1 cellular context compared by ENCODE assay signal in genomic region chr6:32947552-32948465, GRCh38.
TF ChIP-seq lines count a peak whose summit lies in the region.

No MANE protein-coding gene starts in this region.

TF ChIP-seq in HepG2, 621 proteins besides CTCF, POLR2A, EP300 and RAD21 (continues in another document):
- TF ChIP-seq SMC3 (IDR thresholded peaks at IDR 0.05; ENCODE audit: low read length) (peak; percentile 93), MAFK (conservative IDR thresholded peaks at IDR 0.05 in 1 of 2, IDR thresholded peaks at IDR 0.05 in 1 of 2; ENCODE audit: low read length in 2 of 2) (0 out of 4 replicates have a peak, but pooled peaks of 1 of the 2 experiments have one; percentile 5), RFX5 (IDR thresholded peaks at IDR 0.05; ENCODE audit: low read depth, low read length) (peak; percentile 58; the same call in 1 of the 2 replicates), ZBED4 (CRISPR knock-in tag; IDR thresholded peaks at IDR 0.05; ENCODE audit: borderline replicate concordance) (no peak), ZNF747 (CRISPR knock-in tag; IDR thresholded peaks at IDR 0.05; ENCODE audit: borderline replicate concordance) (no peak), NFIB (CRISPR knock-in tag; IDR thresholded peaks at IDR 0.05; ENCODE audit: borderline replicate concordance) (no peak), CEBPG (CRISPR knock-in tag; IDR thresholded peaks at IDR 0.05) (no peak), ZNF782 (CRISPR knock-in tag; IDR thresholded peaks at IDR 0.05; ENCODE audit: borderline replicate concordance) (no peak), STAG1 (CRISPR knock-in tag; IDR thresholded peaks at IDR 0.05) (peak; percentile 94), ZNF75D (CRISPR knock-in tag; IDR thresholded peaks at IDR 0.05; ENCODE audit: borderline replicate concordance) (no peak), MED13 (CRISPR knock-in tag; IDR thresholded peaks at IDR 0.05) (no peak), ZNF20 (CRISPR knock-in tag; IDR thresholded peaks at IDR 0.05) (no peak), ATF4 (CRISPR knock-in tag; IDR thresholded peaks at IDR 0.05) (no peak), DNMT1 (CRISPR knock-in tag; IDR thresholded peaks at IDR 0.05) (no peak), ZNF382 (CRISPR knock-in tag; IDR thresholded peaks at IDR 0.05; ENCODE audit: borderline replicate concordance) (no peak), JUND (CRISPR knock-in tag; IDR thresholded peaks at IDR 0.05) (no peak), ZNF570 (CRISPR knock-in tag; IDR thresholded peaks at IDR 0.05; ENCODE audit: borderline replicate concordance) (no peak), PAWR (CRISPR knock-in tag; IDR thresholded peaks at IDR 0.05; ENCODE audit: borderline replicate concordance) (no peak), ZNF124 (CRISPR knock-in tag; IDR thresholded peaks at IDR 0.05) (peak; percentile 65; the same call in 1 of the 2 replicates), SP4 (CRISPR knock-in tag; IDR thresholded peaks at IDR 0.05) (no peak), TEAD2 (CRISPR knock-in tag; IDR thresholded peaks at IDR 0.05) (no peak), REXO4 (CRISPR knock-in tag; IDR thresholded peaks at IDR 0.05; ENCODE audit: borderline replicate concordance) (no peak), MIXL1 (CRISPR knock-in tag; IDR thresholded peaks at IDR 0.05) (peak; percentile 74), ATF2 (CRISPR knock-in tag; IDR thresholded peaks at IDR 0.05) (no peak), PRDM4 (CRISPR knock-in tag; IDR thresholded peaks at IDR 0.05; ENCODE audit: borderline replicate concordance) (no peak), HOXA5 (CRISPR knock-in tag; IDR thresholded peaks at IDR 0.05) (no peak), TEAD3 (CRISPR knock-in tag; optimal IDR thresholded peaks at IDR 0.05; ENCODE audit: borderline replicate concordance) (peak; percentile 76), NFYB (CRISPR knock-in tag; IDR thresholded peaks at IDR 0.05) (no peak), PHF20 (CRISPR knock-in tag; IDR thresholded peaks at IDR 0.05) (no peak), RFX3 (CRISPR knock-in tag; IDR thresholded peaks at IDR 0.05) (no peak), HMGXB4 (CRISPR knock-in tag; IDR thresholded peaks at IDR 0.05; ENCODE audit: borderline replicate concordance in 1 of 2, low read depth in 1 of 2) (no peak), ZNF629 (CRISPR knock-in tag; conservative IDR thresholded peaks at IDR 0.05) (no peak), ELF3 (CRISPR knock-in tag; IDR thresholded peaks at IDR 0.05) (0 out of 2 replicates have a peak, but pooled peaks have one; percentile 16), MXI1 (IDR thresholded peaks at IDR 0.05; ENCODE audit: borderline replicate concordance, low read depth, low read length) (0 out of 3 replicates have a peak, but pooled peaks have one; percentile 20), SCMH1 (CRISPR knock-in tag; IDR thresholded peaks at IDR 0.05; ENCODE audit: borderline replicate concordance) (no peak), KAT8 (CRISPR knock-in tag; IDR thresholded peaks at IDR 0.05) (peak; percentile 22; the same call in 1 of the 2 replicates), THAP11 (CRISPR knock-in tag; IDR thresholded peaks at IDR 0.05) (0 out of 2 replicates have a peak, but pooled peaks have one; percentile 26), MEIS1 (CRISPR knock-in tag; IDR thresholded peaks at IDR 0.05; ENCODE audit: borderline replicate concordance) (no peak), RARA (CRISPR knock-in tag; IDR thresholded peaks at IDR 0.05) (0 out of 2 replicates have a peak, but pooled peaks have one; percentile 16)
- TF ChIP-seq, protein P1, sequence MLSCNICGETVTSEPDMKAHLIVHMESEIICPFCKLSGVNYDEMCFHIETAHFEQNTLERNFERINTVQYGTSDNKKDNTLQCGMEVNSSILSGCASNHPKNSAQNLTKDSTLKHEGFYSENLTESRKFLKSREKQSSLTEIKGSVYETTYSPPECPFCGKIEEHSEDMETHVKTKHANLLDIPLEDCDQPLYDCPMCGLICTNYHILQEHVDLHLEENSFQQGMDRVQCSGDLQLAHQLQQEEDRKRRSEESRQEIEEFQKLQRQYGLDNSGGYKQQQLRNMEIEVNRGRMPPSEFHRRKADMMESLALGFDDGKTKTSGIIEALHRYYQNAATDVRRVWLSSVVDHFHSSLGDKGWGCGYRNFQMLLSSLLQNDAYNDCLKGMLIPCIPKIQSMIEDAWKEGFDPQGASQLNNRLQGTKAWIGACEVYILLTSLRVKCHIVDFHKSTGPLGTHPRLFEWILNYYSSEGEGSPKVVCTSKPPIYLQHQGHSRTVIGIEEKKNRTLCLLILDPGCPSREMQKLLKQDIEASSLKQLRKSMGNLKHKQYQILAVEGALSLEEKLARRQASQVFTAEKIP (CRISPR knock-in tag; IDR thresholded peaks at IDR 0.05; ENCODE audit: borderline replicate concordance) = no peak
- TF ChIP-seq, protein P2, sequence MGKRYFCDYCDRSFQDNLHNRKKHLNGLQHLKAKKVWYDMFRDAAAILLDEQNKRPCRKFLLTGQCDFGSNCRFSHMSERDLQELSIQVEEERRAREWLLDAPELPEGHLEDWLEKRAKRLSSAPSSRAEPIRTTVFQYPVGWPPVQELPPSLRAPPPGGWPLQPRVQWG (CRISPR knock-in tag; IDR thresholded peaks at IDR 0.05; ENCODE audit: borderline replicate concordance, low read depth) = no peak
- TF ChIP-seq, protein P3, sequence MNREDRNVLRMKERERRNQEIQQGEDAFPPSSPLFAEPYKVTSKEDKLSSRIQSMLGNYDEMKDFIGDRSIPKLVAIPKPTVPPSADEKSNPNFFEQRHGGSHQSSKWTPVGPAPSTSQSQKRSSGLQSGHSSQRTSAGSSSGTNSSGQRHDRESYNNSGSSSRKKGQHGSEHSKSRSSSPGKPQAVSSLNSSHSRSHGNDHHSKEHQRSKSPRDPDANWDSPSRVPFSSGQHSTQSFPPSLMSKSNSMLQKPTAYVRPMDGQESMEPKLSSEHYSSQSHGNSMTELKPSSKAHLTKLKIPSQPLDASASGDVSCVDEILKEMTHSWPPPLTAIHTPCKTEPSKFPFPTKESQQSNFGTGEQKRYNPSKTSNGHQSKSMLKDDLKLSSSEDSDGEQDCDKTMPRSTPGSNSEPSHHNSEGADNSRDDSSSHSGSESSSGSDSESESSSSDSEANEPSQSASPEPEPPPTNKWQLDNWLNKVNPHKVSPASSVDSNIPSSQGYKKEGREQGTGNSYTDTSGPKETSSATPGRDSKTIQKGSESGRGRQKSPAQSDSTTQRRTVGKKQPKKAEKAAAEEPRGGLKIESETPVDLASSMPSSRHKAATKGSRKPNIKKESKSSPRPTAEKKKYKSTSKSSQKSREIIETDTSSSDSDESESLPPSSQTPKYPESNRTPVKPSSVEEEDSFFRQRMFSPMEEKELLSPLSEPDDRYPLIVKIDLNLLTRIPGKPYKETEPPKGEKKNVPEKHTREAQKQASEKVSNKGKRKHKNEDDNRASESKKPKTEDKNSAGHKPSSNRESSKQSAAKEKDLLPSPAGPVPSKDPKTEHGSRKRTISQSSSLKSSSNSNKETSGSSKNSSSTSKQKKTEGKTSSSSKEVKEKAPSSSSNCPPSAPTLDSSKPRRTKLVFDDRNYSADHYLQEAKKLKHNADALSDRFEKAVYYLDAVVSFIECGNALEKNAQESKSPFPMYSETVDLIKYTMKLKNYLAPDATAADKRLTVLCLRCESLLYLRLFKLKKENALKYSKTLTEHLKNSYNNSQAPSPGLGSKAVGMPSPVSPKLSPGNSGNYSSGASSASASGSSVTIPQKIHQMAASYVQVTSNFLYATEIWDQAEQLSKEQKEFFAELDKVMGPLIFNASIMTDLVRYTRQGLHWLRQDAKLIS (CRISPR knock-in tag; IDR thresholded peaks at IDR 0.05) = no peak
- TF ChIP-seq, protein P4, sequence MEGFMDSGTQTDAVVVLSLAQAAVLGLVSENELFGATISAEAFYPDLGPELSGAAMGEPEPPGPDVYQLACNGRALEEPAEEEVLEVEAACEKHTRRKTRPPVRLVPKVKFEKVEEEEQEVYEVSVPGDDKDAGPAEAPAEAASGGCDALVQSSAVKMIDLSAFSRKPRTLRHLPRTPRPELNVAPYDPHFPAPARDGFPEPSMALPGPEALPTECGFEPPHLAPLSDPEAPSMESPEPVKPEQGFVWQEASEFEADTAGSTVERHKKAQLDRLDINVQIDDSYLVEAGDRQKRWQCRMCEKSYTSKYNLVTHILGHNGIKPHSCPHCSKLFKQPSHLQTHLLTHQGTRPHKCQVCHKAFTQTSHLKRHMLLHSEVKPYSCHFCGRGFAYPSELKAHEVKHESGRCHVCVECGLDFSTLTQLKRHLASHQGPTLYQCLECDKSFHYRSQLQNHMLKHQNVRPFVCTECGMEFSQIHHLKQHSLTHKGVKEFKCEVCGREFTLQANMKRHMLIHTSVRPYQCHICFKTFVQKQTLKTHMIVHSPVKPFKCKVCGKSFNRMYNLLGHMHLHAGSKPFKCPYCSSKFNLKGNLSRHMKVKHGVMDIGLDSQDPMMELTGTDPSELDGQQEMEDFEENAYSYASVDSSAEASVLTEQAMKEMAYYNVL (CRISPR knock-in tag; IDR thresholded peaks at IDR 0.05; ENCODE audit: borderline replicate concordance) = no peak
- TF ChIP-seq, protein P5, sequence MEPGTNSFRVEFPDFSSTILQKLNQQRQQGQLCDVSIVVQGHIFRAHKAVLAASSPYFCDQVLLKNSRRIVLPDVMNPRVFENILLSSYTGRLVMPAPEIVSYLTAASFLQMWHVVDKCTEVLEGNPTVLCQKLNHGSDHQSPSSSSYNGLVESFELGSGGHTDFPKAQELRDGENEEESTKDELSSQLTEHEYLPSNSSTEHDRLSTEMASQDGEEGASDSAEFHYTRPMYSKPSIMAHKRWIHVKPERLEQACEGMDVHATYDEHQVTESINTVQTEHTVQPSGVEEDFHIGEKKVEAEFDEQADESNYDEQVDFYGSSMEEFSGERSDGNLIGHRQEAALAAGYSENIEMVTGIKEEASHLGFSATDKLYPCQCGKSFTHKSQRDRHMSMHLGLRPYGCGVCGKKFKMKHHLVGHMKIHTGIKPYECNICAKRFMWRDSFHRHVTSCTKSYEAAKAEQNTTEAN (CRISPR knock-in tag; conservative IDR thresholded peaks at IDR 0.05) = no peak
